ENCODE assay signal across 23 cellular contexts in genomic region chr6:16644540-16645250, GRCh38.
A peak's percentile ranks its signal among the peaks of the same experiment; 100 is the strongest.
DNase-seq lines count a peak whose midpoint lies in the region; ATAC-seq and TF ChIP-seq lines count a peak whose summit lies in the region.
"Had no signal": no experiment of that assay in that cellular context is flagged by ENCODE, and none has a peak within 500 bp of the region (broad histone marks: within the 10 kb centered on the region; RNA-seq: fewer than 3 reads in every experiment).

No MANE protein-coding gene starts in this region.

- no peaks in the 10 kb centered on the region for H3K9me3 ChIP-seq in right lobe of liver
- H3K9me3 ChIP-seq: BE2C had no signal

- no peak overlapping the region for H3K4me3 Mint-ChIP-seq in effector memory CD8-positive, alpha-beta T cell
- H3K4me3 Mint-ChIP-seq in natural killer cell treated with Interleukin-12 subunit alpha and Interleukin-12 subunit beta and Interleukin-15 and Interleukin-18, amount 100 ng/mL, for 72 hours: no peak overlapping the region
- no peak overlapping the region for H3K4me3 Mint-ChIP-seq in activated naive CD8-positive, alpha-beta T cell treated with anti-CD3 and anti-CD28 coated beads, Interleukin-2, amount 50 U/mL, for 24 hours
- H3K4me3 Mint-ChIP-seq: CD14-positive monocyte; CD4-positive, alpha-beta T cell; CD8-positive, alpha-beta memory T cell; H9 had no signal

- no peak overlapping the region for H3K4me3 ChIP-seq in right lobe of liver
- H3K4me3 ChIP-seq: A549; BLaER1 treated with 17β-estradiol and CSF1 and Interleukin-3, amounts not matched to agents 10 nM and 100 nM; GM12878; GM23248 had no signal

- H3K36me3 Mint-ChIP-seq in effector memory CD8-positive, alpha-beta T cell (ENCODE audit: insufficient read depth): peaks cover 15% of the 10 kb centered on the region
- peaks cover 6% of the 10 kb centered on the region for H3K36me3 Mint-ChIP-seq in natural killer cell treated with Interleukin-12 subunit alpha and Interleukin-12 subunit beta and Interleukin-15 and Interleukin-18, amount 100 ng/mL, for 72 hours
- peaks cover 16% of the 10 kb centered on the region for H3K36me3 Mint-ChIP-seq in activated naive CD8-positive, alpha-beta T cell treated with anti-CD3 and anti-CD28 coated beads, Interleukin-2, amount 50 U/mL, for 24 hours (ENCODE audit: low read depth)

- no peak for ATAC-seq in effector memory CD8-positive, alpha-beta T cell (replicated peaks)
- peak; percentile 85 for ATAC-seq in left lobe of liver
- ATAC-seq in right lobe of liver: peak; percentile 86 to 92 (median 91)
- ATAC-seq in natural killer cell treated with Interleukin-12 subunit alpha and Interleukin-12 subunit beta and Interleukin-15 and Interleukin-18, amount 100 ng/mL, for 72 hours: no peak
- no peak for ATAC-seq in activated naive CD8-positive, alpha-beta T cell treated with anti-CD3 and anti-CD28 coated beads, Interleukin-2, amount 50 U/mL, for 24 hours
- ATAC-seq: A549, GM12878, HCT116 had no signal

- no peak for TF ChIP-seq POLR2A in right lobe of liver (IDR thresholded peaks at IDR 0.05)

- H3K36me3 ChIP-seq in right lobe of liver: no peaks in the 10 kb centered on the region
- H3K36me3 ChIP-seq: BE2C had no signal

- no peaks in the 10 kb centered on the region for H3K27me3 Mint-ChIP-seq in effector memory CD8-positive, alpha-beta T cell
- H3K27me3 Mint-ChIP-seq in natural killer cell treated with Interleukin-12 subunit alpha and Interleukin-12 subunit beta and Interleukin-15 and Interleukin-18, amount 100 ng/mL, for 72 hours: no peaks in the 10 kb centered on the region
- no peaks in the 10 kb centered on the region for H3K27me3 Mint-ChIP-seq in activated naive CD8-positive, alpha-beta T cell treated with anti-CD3 and anti-CD28 coated beads, Interleukin-2, amount 50 U/mL, for 24 hours
- H3K27me3 Mint-ChIP-seq: CD4-positive, alpha-beta T cell; CD8-positive, alpha-beta memory T cell had no signal

- DNase-seq in effector memory CD8-positive, alpha-beta T cell: no peak
- DNase-seq in left lobe of liver (ENCODE audit: low spot score): peak; percentile 63
- peak; percentile 38 to 65 (median 65) for DNase-seq in right lobe of liver
- no peak for DNase-seq in cerebellar nuclear complex (lab: John Stamatoyannopoulos, UW)
- DNase-seq in natural killer cell treated with Interleukin-12 subunit alpha and Interleukin-12 subunit beta and Interleukin-15 and Interleukin-18, amount 100 ng/mL, for 72 hours (ENCODE audit: low spot score): no peak
- no peak for DNase-seq in activated naive CD8-positive, alpha-beta T cell treated with anti-CD3 and anti-CD28 coated beads, Interleukin-2, amount 50 U/mL, for 24 hours
- DNase-seq: 8988T; ACHN; AML-193; BE2C; CD4-positive, alpha-beta T cell; CD8-positive, alpha-beta memory T cell; DMS 273 treated with DMSO at 0.1 percent for 48 hours; DMS79; EL; GDM1; GM23248; H9 had no signal

- peaks cover 9 to 17% of the 10 kb centered on the region in 2 donors for H3K4me1 Mint-ChIP-seq in effector memory CD8-positive, alpha-beta T cell (ENCODE audit: low read depth in 2 of 2)
- H3K4me1 Mint-ChIP-seq in natural killer cell treated with Interleukin-12 subunit alpha and Interleukin-12 subunit beta and Interleukin-15 and Interleukin-18, amount 100 ng/mL, for 72 hours (ENCODE audit: low read depth in 2 of 2): peaks cover 12 to 19% of the 10 kb centered on the region in 2 donors
- H3K4me1 Mint-ChIP-seq in activated naive CD8-positive, alpha-beta T cell treated with anti-CD3 and anti-CD28 coated beads, Interleukin-2, amount 50 U/mL, for 24 hours: peaks cover 13% of the 10 kb centered on the region

- WGBS in right lobe of liver (ENCODE audit: insufficient coverage, low coverage, low lambda C conversion rate, missing lambda C conversion rate): 60% methylated on average over 4 of the region's 8 CpGs

- TF ChIP-seq CTCF in right lobe of liver (IDR thresholded peaks at IDR 0.05): no peak

- H3K9me3 Mint-ChIP-seq in effector memory CD8-positive, alpha-beta T cell: no peaks in the 10 kb centered on the region
- no peaks in the 10 kb centered on the region for H3K9me3 Mint-ChIP-seq in natural killer cell treated with Interleukin-12 subunit alpha and Interleukin-12 subunit beta and Interleukin-15 and Interleukin-18, amount 100 ng/mL, for 72 hours
- H3K9me3 Mint-ChIP-seq in activated naive CD8-positive, alpha-beta T cell treated with anti-CD3 and anti-CD28 coated beads, Interleukin-2, amount 50 U/mL, for 24 hours: no peaks in the 10 kb centered on the region
- H3K9me3 Mint-ChIP-seq: CD4-positive, alpha-beta T cell; CD8-positive, alpha-beta memory T cell; H9 had no signal

- intact Hi-C loops in right lobe of liver (cut with DNase I): no loop called here

- H3K27ac Mint-ChIP-seq in effector memory CD8-positive, alpha-beta T cell: peak overlapping the region; percentile 19 to 49
- no peak overlapping the region for H3K27ac Mint-ChIP-seq in natural killer cell treated with Interleukin-12 subunit alpha and Interleukin-12 subunit beta and Interleukin-15 and Interleukin-18, amount 100 ng/mL, for 72 hours
- H3K27ac Mint-ChIP-seq in activated naive CD8-positive, alpha-beta T cell treated with anti-CD3 and anti-CD28 coated beads, Interleukin-2, amount 50 U/mL, for 24 hours: no peak overlapping the region
- H3K27ac Mint-ChIP-seq: CD4-positive, alpha-beta T cell; H9 had no signal

- peak overlapping the region in 2 of 3 donors; percentile 54 to 66 for H3K27ac ChIP-seq in right lobe of liver
- H3K27ac ChIP-seq: A549; BLaER1 treated with 17β-estradiol and CSF1 and Interleukin-3, amounts not matched to agents 10 nM and 100 nM; GM23248 had no signal

- peaks cover 0 to 13% (median 5%) of the 10 kb centered on the region in 4 donors for H3K4me1 ChIP-seq in right lobe of liver
- H3K4me1 ChIP-seq: BE2C had no signal

- no peaks in the 10 kb centered on the region for H3K27me3 ChIP-seq in right lobe of liver
- H3K27me3 ChIP-seq: BE2C; BLaER1 treated with 17β-estradiol and CSF1 and Interleukin-3, amounts not matched to agents 10 nM and 100 nM had no signal

Comparison
In these comparisons a context has a peak if more than half of its experiments do, and no peak if none do; other contexts are left out.
1. ATAC-seq: peak in left lobe of liver (single experiment) and right lobe of liver (4 of 4); none in effector memory CD8-positive, alpha-beta T cell (single experiment), natural killer cell treated with Interleukin-12 subunit alpha and Interleukin-12 subunit beta and Interleukin-15 and Interleukin-18, amount 100 ng/mL, for 72 hours (0 of 2) and activated naive CD8-positive, alpha-beta T cell treated with anti-CD3 and anti-CD28 coated beads, Interleukin-2, amount 50 U/mL, for 24 hours (single experiment).
2. DNase-seq: peak in left lobe of liver (single experiment) and right lobe of liver (3 of 3); none in effector memory CD8-positive, alpha-beta T cell (0 of 3), cerebellar nuclear complex (0 of 2), natural killer cell treated with Interleukin-12 subunit alpha and Interleukin-12 subunit beta and Interleukin-15 and Interleukin-18, amount 100 ng/mL, for 72 hours (single experiment) and activated naive CD8-positive, alpha-beta T cell treated with anti-CD3 and anti-CD28 coated beads, Interleukin-2, amount 50 U/mL, for 24 hours (single experiment).
3. H3K27ac Mint-ChIP-seq: peak in effector memory CD8-positive, alpha-beta T cell (2 of 2); none in natural killer cell treated with Interleukin-12 subunit alpha and Interleukin-12 subunit beta and Interleukin-15 and Interleukin-18, amount 100 ng/mL, for 72 hours (0 of 2) and activated naive CD8-positive, alpha-beta T cell treated with anti-CD3 and anti-CD28 coated beads, Interleukin-2, amount 50 U/mL, for 24 hours (single experiment).